ENCODE assay signal across 8 cellular contexts in genomic region chr15:40787344-40787841, GRCh38.
A peak's percentile ranks its signal among the peaks of the same experiment; 100 is the strongest.
DNase-seq lines count a peak whose midpoint lies in the region; ATAC-seq lines count a peak whose summit lies in the region.

No MANE protein-coding gene starts in this region.

- ATAC-seq in HG03442 (IDR thresholded peaks at IDR 0.05; ENCODE audit: unreplicated experiment) = no peak

- DNase-seq in EH (ENCODE audit: low read depth) (peak; percentile 79), NCI-H2107 treated with DMSO at 0.1 percent for 48 hours (lab: John Stamatoyannopoulos, UW; ENCODE audit: unreplicated experiment) (peak; percentile 92), fibroblast of peridontal ligament (ENCODE audit: extremely low read depth) (peak; percentile 61), germinal center (ENCODE audit: low spot score) (no peak), middle frontal gyrus (ENCODE audit: extremely low spot score, low spot score) (no peak)
- peak; percentile 36 to 60 for DNase-seq in activated CD8-positive, alpha-beta memory T cell treated with anti-CD3 and anti-CD28 coated beads for 4 hours (ENCODE audit: low read depth in 2 of 2)
- DNase-seq in stimulated activated CD4-positive, alpha-beta T cell treated with anti-CD3 and anti-CD28 coated beads, Interleukin-15, amount 100 ng/mL, for 24 hours = peak; percentile 83

Comparison
In these comparisons a context has a peak if more than half of its experiments do, and no peak if none do; other contexts are left out.
1. DNase-seq: peak in EH (single experiment), NCI-H2107 treated with DMSO at 0.1 percent for 48 hours (single experiment), activated CD8-positive, alpha-beta memory T cell treated with anti-CD3 and anti-CD28 coated beads for 4 hours (2 of 2), fibroblast of peridontal ligament (single experiment) and stimulated activated CD4-positive, alpha-beta T cell treated with anti-CD3 and anti-CD28 coated beads, Interleukin-15, amount 100 ng/mL, for 24 hours (single experiment); none in germinal center (single experiment) and middle frontal gyrus (single experiment).